In the genomic region with DNA sequence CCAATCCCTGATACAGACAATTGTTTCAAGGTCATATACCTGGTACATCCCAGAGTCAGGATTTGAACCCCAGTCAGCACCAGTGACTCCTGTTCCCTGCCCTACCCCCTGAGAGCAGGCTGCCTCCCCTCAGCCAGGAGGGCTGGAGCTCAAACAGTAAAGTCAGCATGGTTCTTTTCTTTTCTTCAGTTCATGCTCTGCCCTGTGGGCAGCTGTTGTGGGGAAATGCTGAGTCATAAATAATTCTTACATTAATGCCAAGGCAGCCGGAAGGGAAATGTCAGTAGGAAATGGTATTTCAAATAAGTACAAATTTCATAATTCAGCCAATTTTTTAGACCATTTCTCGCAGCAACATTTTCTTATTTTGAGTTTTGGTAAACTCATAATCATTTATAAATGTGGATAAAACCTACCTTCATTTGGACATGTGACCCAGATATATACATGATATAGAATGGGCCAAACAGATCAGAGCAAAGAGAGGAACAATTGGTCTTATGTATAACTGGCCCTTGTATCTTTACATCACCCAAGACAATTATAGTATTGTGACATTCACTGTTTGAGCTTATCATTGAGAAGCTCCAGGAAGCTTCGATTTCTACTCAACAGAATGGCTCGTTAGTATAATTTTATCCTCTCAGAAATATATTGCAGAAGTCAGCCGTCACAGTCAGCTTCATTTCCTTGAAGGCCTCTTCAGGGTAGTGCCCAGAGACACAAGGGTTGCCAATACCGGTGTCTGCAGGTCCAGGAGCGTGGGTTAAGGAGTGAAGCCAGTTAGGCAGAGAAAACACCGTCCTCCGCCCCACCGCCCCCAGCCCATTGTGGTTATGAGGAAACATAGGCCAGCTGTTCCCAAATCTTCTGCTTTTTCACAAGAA, we compare ENCODE assay signal across 9 cellular contexts. TPM values are rescaled to one million over a fixed set of nuclear protein-coding genes. Genes with fewer than 3 reads are reported as not detected.
DNase-seq lines count a peak whose midpoint lies in the region; ATAC-seq and FAIRE-seq lines count a peak whose summit lies in the region.
"Had no signal": no experiment of that assay in that cellular context is flagged by ENCODE, and none has a peak within 500 bp of the region (broad histone marks: within the 10 kb centered on the region; RNA-seq: fewer than 3 reads in every experiment).

No MANE protein-coding gene starts in this region.

- peak; percentile 48 for ATAC-seq in aorta (ENCODE audit: low FRiP score)

- H3K36me3 Mint-ChIP-seq in activated naive CD8-positive, alpha-beta T cell treated with anti-CD3 and anti-CD28 coated beads for 36 hours = peaks cover 9% of the 10 kb centered on the region

- intact Hi-C loops in aorta (cut with DNase I) = no loop called here

- peak; percentile 25 for DNase-seq in NK-92 treated with Interleukin-12 subunit alpha and Interleukin-12 subunit beta, amount 100 ng/mL, for 24 hours (lab: John Stamatoyannopoulos, UW)
- DNase-seq in NK-92 (lab: John Stamatoyannopoulos, UW; ENCODE audit: unreplicated experiment) = no peak
- peak; percentile 47 for DNase-seq in HT-29 (ENCODE audit: low spot score)
- peak; percentile 23 for DNase-seq in activated naive CD8-positive, alpha-beta T cell treated with anti-CD3 and anti-CD28 coated beads for 36 hours
- DNase-seq in aorta = peak in 1 of 2 donors; percentile 65
- no peak for DNase-seq in occipital lobe (lab: John Stamatoyannopoulos, UW)
- no peak for DNase-seq in activated gamma-delta T cell treated with Interleukin-2 at 50 U/mL for 16 hours

- peak; percentile 30 for FAIRE-seq in islet of Langerhans (lab: Jason Lieb, UNC)

- H3K36me3 ChIP-seq in aorta (ENCODE audit: control insufficient read depth in 1 of 2, insufficient read depth in 2 of 2, low read length in 1 of 2) = no peaks in the 10 kb centered on the region

- H3K4me1 Mint-ChIP-seq in activated naive CD8-positive, alpha-beta T cell treated with anti-CD3 and anti-CD28 coated beads for 36 hours = peaks cover 56% of the 10 kb centered on the region

- peak overlapping the region; percentile 91 for H3K27ac Mint-ChIP-seq in activated naive CD8-positive, alpha-beta T cell treated with anti-CD3 and anti-CD28 coated beads for 36 hours

- peaks cover 3 to 5% of the 10 kb centered on the region in 2 donors for H3K4me1 ChIP-seq in aorta (ENCODE audit: control insufficient read depth in 1 of 2, insufficient read depth in 2 of 2, low read length in 2 of 2)

- no peaks in the 10 kb centered on the region for H3K9me3 ChIP-seq in aorta (ENCODE audit: control insufficient read depth, low read length)

- no peak overlapping the region for H3K4me3 ChIP-seq in aorta (ENCODE audit: low read length in 2 of 2)

- peaks cover 12% of the 10 kb centered on the region for H3K9me3 Mint-ChIP-seq in activated naive CD8-positive, alpha-beta T cell treated with anti-CD3 and anti-CD28 coated beads for 36 hours

- H3K27ac ChIP-seq in aorta (ENCODE audit: low read depth in 1 of 2, low read length in 2 of 2) = no peak overlapping the region

- H3K27me3 ChIP-seq in aorta (ENCODE audit: control insufficient read depth in 1 of 2, insufficient read depth in 2 of 2, low read length in 1 of 2) = no peaks in the 10 kb centered on the region

- WGBS in aorta, 2 donors = 76 to 79% methylated on average over 10 of the region's 10 CpGs

- H3K27me3 Mint-ChIP-seq in activated naive CD8-positive, alpha-beta T cell treated with anti-CD3 and anti-CD28 coated beads for 36 hours = no peaks in the 10 kb centered on the region

- H3K4me3 Mint-ChIP-seq in activated naive CD8-positive, alpha-beta T cell treated with anti-CD3 and anti-CD28 coated beads for 36 hours = peak overlapping the region; percentile 59

RNA-seq across cellular contexts. Expression of a gene that starts 28.0 kb away (rescaled TPM):
- total RNA-seq in HT-29 (2014; rRNA removed; shearing (Covaris generic)) = not detected in 2 replicates
- total RNA-seq in activated naive CD8-positive, alpha-beta T cell treated with anti-CD3 and anti-CD28 coated beads for 36 hours = not detected
- total RNA-seq in aorta (not detected), occipital lobe (not detected)
- not detected for polyA plus RNA-seq in aorta
- polyA plus RNA-seq: BJ had no signal

RNA-seq across cellular contexts. Expression of a gene that starts 36.7 kb away (rescaled TPM):
- total RNA-seq in HT-29 (2014; rRNA removed; shearing (Covaris generic)) = 0.36 TPM in 1 of 2 replicates, not detected in the other
- not detected for total RNA-seq in activated naive CD8-positive, alpha-beta T cell treated with anti-CD3 and anti-CD28 coated beads for 36 hours
- not detected for total RNA-seq in aorta
- 10 to 100 TPM in 1 of 2 donors, not detected in 1; 25.0 TPM for polyA plus RNA-seq in aorta
- not detected for total RNA-seq in occipital lobe

RNA-seq across cellular contexts. Expression of a gene that starts 56.2 kb away (rescaled TPM):
- 38.0 and 40.9 TPM in 2 replicates for total RNA-seq in HT-29 (2014; rRNA removed; shearing (Covaris generic))
- 100 to 1,000 TPM; 151 to 162 TPM for total RNA-seq in activated naive CD8-positive, alpha-beta T cell treated with anti-CD3 and anti-CD28 coated beads for 36 hours
- total RNA-seq in aorta (10 to 100 TPM; 81.3 to 82.9 TPM), occipital lobe (112 TPM)
- polyA plus RNA-seq in aorta = 10 to 100 TPM; 27.0 to 30.8 TPM

Comparison
In these comparisons a context has a peak if more than half of its experiments do, and no peak if none do; other contexts are left out.
1. DNase-seq: peak in NK-92 treated with Interleukin-12 subunit alpha and Interleukin-12 subunit beta, amount 100 ng/mL, for 24 hours (single experiment), HT-29 (single experiment) and activated naive CD8-positive, alpha-beta T cell treated with anti-CD3 and anti-CD28 coated beads for 36 hours (single experiment); none in NK-92 (single experiment), occipital lobe (single experiment) and activated gamma-delta T cell treated with Interleukin-2 at 50 U/mL for 16 hours (single experiment).